Comparison of ENCODE assay signal across 1 cellular context in the genomic region with DNA sequence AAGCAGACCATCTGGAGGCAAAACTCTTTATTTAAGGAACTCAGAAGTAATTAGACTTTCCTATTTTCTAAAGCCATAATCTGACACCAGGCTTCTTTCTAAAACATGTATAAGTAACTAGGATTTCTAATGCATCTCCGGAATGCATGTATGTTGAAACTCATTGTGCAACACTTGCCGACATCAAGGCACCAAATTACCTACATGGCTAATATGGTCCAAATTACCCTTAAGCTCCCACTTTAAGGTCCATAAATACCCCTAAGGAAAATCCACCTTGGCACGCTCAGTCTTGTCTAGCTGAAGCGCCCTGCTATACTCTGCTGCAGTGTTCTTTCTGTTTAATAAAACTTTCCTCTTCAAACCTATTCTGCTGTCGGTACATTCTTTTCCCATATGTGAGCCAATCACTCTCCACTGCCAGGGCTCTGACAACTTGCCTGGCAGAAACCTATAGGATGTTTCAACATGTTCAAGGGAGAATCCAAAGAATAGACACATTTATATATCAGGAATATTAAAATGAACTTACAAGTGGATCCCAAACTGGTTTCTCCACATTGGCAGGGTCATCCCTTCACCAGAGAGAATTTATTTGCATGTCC.
TF ChIP-seq lines count a peak whose summit lies in the region.

No MANE protein-coding gene starts in this region.

TF ChIP-seq in K562, 482 proteins besides CTCF, POLR2A, EP300 and RAD21 (continued from another document):
- TF ChIP-seq, protein P1, sequence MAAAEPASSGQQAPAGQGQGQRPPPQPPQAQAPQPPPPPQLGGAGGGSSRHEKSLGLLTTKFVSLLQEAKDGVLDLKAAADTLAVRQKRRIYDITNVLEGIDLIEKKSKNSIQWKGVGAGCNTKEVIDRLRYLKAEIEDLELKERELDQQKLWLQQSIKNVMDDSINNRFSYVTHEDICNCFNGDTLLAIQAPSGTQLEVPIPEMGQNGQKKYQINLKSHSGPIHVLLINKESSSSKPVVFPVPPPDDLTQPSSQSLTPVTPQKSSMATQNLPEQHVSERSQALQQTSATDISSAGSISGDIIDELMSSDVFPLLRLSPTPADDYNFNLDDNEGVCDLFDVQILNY (CRISPR knock-in tag; IDR thresholded peaks at IDR 0.05) = no peak
